Comparison of ENCODE assay signal across 21 cellular contexts in the genomic region with DNA sequence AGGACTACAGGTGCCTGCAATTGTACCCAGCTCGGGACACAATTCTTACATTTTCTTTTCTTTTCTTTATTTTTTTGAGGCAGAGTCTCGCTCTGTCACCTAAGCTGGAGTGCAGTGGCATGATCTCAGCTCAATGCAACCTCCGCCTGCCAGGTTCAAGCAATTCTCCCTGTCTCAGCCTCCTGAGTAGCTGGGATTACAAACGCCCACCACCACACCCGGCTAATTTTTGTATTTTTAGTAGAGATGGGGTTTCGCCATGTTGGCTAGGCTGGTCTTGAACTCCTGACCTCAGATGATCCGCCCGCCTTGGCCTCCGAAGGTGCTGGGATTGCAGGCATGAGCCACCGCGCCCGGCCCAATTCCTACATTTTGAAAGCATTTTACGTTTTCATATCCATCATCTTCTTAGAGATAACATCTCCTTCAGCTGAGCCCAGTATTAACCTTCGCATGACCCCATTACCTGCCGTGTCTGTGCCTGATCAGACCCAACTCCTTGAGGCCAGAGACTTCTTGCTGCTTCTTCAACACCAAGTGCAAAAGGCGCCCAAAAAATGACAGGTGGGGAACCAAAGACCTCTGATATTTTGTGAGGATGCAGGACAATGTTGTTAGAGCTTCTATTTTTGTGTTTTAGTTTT. TPM values are rescaled to one million over a fixed set of nuclear protein-coding genes. Genes with fewer than 3 reads are reported as not detected.
A peak's percentile ranks its signal among the peaks of the same experiment; 100 is the strongest.
DNase-seq lines count a peak whose midpoint lies in the region; ATAC-seq and TF ChIP-seq lines count a peak whose summit lies in the region.
"Had no signal": no experiment of that assay in that cellular context is flagged by ENCODE, and none has a peak within 500 bp of the region (broad histone marks: within the 10 kb centered on the region; RNA-seq: fewer than 3 reads in every experiment).

No MANE protein-coding gene starts in this region.

- CTCF ChIA-PET in HEK293 (lab: Yijun Ruan, JAX): interaction anchor here (3.0 to 8.8 kb wide), 2 partner anchors 13 kb away, joined by 13 to 73 read pairs; no protein-coding TSS in a partner anchor

- ATAC-seq in natural killer cell (no peak), HG02678 (IDR thresholded peaks at IDR 0.05; ENCODE audit: unreplicated experiment) (no peak)

- H3K27me3 ChIP-seq in stomach smooth muscle (ENCODE audit: control insufficient read depth in 1 of 2, insufficient read depth in 2 of 2, low read length in 2 of 2): no peaks in the 10 kb centered on the region
- H3K27me3 ChIP-seq in colonic mucosa: no peaks in the 10 kb centered on the region
- H3K27me3 ChIP-seq: MG63 had no signal

- H3K4me1 Mint-ChIP-seq in natural killer cell: peaks cover 4 to 14% of the 10 kb centered on the region in 2 donors

- no peaks in the 10 kb centered on the region for H3K9me3 ChIP-seq in HEK293 (ENCODE audit: control insufficient read depth, insufficient read depth, low read depth, low read length)
- no peaks in the 10 kb centered on the region for H3K9me3 ChIP-seq in stomach smooth muscle (ENCODE audit: control insufficient read depth in 2 of 2, low read length in 2 of 2)
- no peaks in the 10 kb centered on the region for H3K9me3 ChIP-seq in colonic mucosa
- H3K9me3 ChIP-seq: MG63 had no signal

- H3K9ac ChIP-seq in stomach smooth muscle (ENCODE audit: low read length in 2 of 2): no peak overlapping the region
- H3K9ac ChIP-seq in colonic mucosa (ENCODE audit: low read depth in 2 of 2, low read length in 2 of 2): no peak overlapping the region

- H3K27ac Mint-ChIP-seq in natural killer cell: no peak overlapping the region

- peak; percentile 1 for DNase-seq in H4 (ENCODE audit: low spot score)
- DNase-seq in natural killer cell: no peak
- no peak for DNase-seq in colonic mucosa
- DNase-seq in GM20000 (ENCODE audit: low spot score): no peak
- DNase-seq: C1 segment of cervical spinal cord; CD4-positive, alpha-beta memory T cell; COR-L47; KG1; MG63; NCI-H2029; NCI-H446 treated with DMSO at 0.1 percent for 48 hours; NCI-H526; NCI-H82; RPMI8226; SHP77 treated with DMSO at 0.1 percent for 48 hours had no signal

- H3K27ac ChIP-seq in HEK293 (ENCODE audit: extremely low read depth, low read depth, low read length) (no peak overlapping the region), stomach smooth muscle (ENCODE audit: low read length) (peak overlapping the region; percentile 6), colonic mucosa (no peak overlapping the region)
- H3K27ac ChIP-seq: SK-N-MC had no signal

- no peak overlapping the region for H3K4me3 ChIP-seq in HEK293 (ENCODE audit: low read depth, low read length)
- H3K4me3 ChIP-seq in stomach smooth muscle (ENCODE audit: low read length in 2 of 2): no peak overlapping the region
- no peak overlapping the region for H3K4me3 ChIP-seq in colonic mucosa
- H3K4me3 ChIP-seq: MG63, SK-N-MC had no signal

- TF ChIP-seq CTCF in HEK293 (tag by site-specific recombination; IDR thresholded peaks at IDR 0.05) (no peak), natural killer cell (IDR thresholded peaks at IDR 0.05) (no peak), colonic mucosa (IDR thresholded peaks at IDR 0.05) (no peak), GM20000 (IDR thresholded peaks at IDR 0.05; ENCODE audit: extremely low read depth, missing control alignments) (no peak)

- no peaks in the 10 kb centered on the region; the same call in 1 of the 2 replicates for H3K4me1 ChIP-seq in HEK293 (ENCODE audit: control insufficient read depth, insufficient read depth, low read length)
- H3K4me1 ChIP-seq in stomach smooth muscle (ENCODE audit: control insufficient read depth, insufficient read depth, low read length): peaks cover 21% of the 10 kb centered on the region
- no peaks in the 10 kb centered on the region for H3K4me1 ChIP-seq in colonic mucosa

- POLR2A ChIA-PET in HEK293 (lab: Yijun Ruan, JAX): no interaction called here

- no peaks in the 10 kb centered on the region for H3K36me3 Mint-ChIP-seq in natural killer cell
- H3K36me3 Mint-ChIP-seq: CD4-positive, alpha-beta memory T cell had no signal

- peaks cover 0 to 15% of the 10 kb centered on the region in 2 donors for H3K27me3 Mint-ChIP-seq in natural killer cell (ENCODE audit: low read depth in 2 of 2)

- intact Hi-C loops in natural killer cell (cut with micrococcal nuclease) (no loop called here), colonic mucosa (cut with DNase I) (no loop called here)

- H3K9me3 Mint-ChIP-seq in natural killer cell: no peaks in the 10 kb centered on the region
- H3K9me3 Mint-ChIP-seq: CD4-positive, alpha-beta memory T cell had no signal

- no peaks in the 10 kb centered on the region for H3K36me3 ChIP-seq in HEK293 (ENCODE audit: control insufficient read depth in 2 of 2, insufficient read depth in 1 of 2, low read length in 2 of 2)
- H3K36me3 ChIP-seq in stomach smooth muscle (ENCODE audit: control insufficient read depth in 2 of 2, insufficient read depth in 2 of 2, low read length in 2 of 2): no peaks in the 10 kb centered on the region
- H3K36me3 ChIP-seq in colonic mucosa: no peaks in the 10 kb centered on the region
- H3K36me3 ChIP-seq: MG63 had no signal

- peak overlapping the region; percentile 9 for H3K4me3 Mint-ChIP-seq in natural killer cell

TF ChIP-seq in HEK293, 187 proteins besides CTCF, POLR2A, EP300 and RAD21:
- TF ChIP-seq ZBTB6 (tag by site-specific recombination; IDR thresholded peaks at IDR 0.05): no peak
- TF ChIP-seq EGR2 (tag by site-specific recombination; IDR thresholded peaks at IDR 0.05; ENCODE audit: low read depth): 0 out of 2 replicates have a peak, but pooled peaks have one; percentile 17

RNA-seq across cellular contexts. Expression of gene ADAMTSL4, which starts 2.8 kb away (rescaled TPM):
- 0.80 and 1.1 TPM in 2 replicates for total RNA-seq in H4 (2014; rRNA removed; shearing (Covaris generic))
- total RNA-seq in natural killer cell (1 to 10 TPM; 1.7 to 2.9 (median 2.9) TPM), colonic mucosa (1 to 10 TPM; 4.9 to 6.3 TPM)
- total RNA-seq: A673 had no signal

RNA-seq across cellular contexts. Expression of gene FALEC, which starts 30.9 kb away (rescaled TPM):
- total RNA-seq in H4 (2014; rRNA removed; shearing (Covaris generic)): not detected in 2 replicates
- total RNA-seq in natural killer cell (not detected), colonic mucosa (not detected)
- total RNA-seq: A673, H1 had no signal

RNA-seq across cellular contexts. Expression of gene MCL1, which starts 33.0 kb away (rescaled TPM):
- 95.2 and 98.6 TPM in 2 replicates for total RNA-seq in H4 (2014; rRNA removed; shearing (Covaris generic))
- total RNA-seq in natural killer cell (1,000 to 10,000 TPM in 1 of 3 donors, 100 to 1,000 TPM in 2; 929 to 1,396 (median 938) TPM), colonic mucosa (100 to 1,000 TPM; 151 to 285 TPM)

RNA-seq across cellular contexts. Expression of gene ECM1, which starts 38.5 kb away (rescaled TPM):
- 27.5 and 28.6 TPM in 2 replicates for total RNA-seq in H4 (2014; rRNA removed; shearing (Covaris generic))
- total RNA-seq in natural killer cell (under 1 TPM in 2 of 3 donors, not detected in 1; 0.42 to 0.43 TPM), colonic mucosa (10 to 100 TPM in 1 of 2 donors, 1 to 10 TPM in 1; 6.3 to 10.5 TPM)

RNA-seq across cellular contexts. Expression of gene TARS2, which starts 59.2 kb away (rescaled TPM):
- total RNA-seq in H4 (2014; rRNA removed; shearing (Covaris generic)): 8.4 and 12.8 TPM in 2 replicates
- total RNA-seq in natural killer cell (10 to 100 TPM; 34.7 to 50.0 (median 44.9) TPM), colonic mucosa (10 to 100 TPM; 19.1 to 30.4 TPM)
